In the genomic region with DNA sequence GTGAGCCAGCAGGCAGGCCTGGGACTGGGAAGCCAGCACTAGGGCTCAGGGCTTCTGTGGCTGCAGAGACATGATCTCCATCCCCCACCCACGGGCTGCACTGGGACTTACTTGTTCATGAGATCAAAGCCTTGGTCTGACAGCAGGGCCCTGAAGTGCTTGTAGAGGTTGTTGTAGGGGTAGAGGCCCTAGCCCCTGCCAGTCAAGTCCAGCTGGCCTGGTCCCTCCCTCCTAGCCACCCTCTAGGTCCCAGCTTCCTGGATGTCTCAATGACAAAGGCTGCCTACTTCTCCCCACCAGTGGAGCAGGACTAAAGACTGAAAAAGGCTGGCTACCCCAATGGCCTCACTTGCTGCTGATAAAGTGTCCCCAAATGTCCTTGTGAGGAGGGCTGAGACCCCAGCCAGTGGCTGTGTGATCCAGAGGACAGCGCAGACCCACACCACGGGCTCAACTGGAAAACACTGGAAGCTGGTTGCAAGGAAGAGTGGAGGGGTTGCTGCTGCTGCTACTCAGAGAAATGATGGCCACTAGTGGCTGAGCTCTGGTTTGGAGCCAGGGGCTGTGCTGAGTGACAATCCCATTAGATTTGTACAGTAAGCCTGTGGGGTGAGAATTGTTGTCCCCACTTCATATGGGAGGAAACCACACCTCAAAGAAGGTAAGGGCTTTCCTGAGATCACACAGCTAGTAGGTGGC, we compare ENCODE assay signal across 2 cellular contexts.
TF ChIP-seq lines count a peak whose summit lies in the region.

No MANE protein-coding gene starts in this region.

TF ChIP-seq in A549, 52 proteins besides CTCF, POLR2A, EP300 and RAD21 (continued from another document):
- no peak for TF ChIP-seq REST (IDR thresholded peaks at IDR 0.05)
- TF ChIP-seq TP53 (CRISPR knock-in tag; IDR thresholded peaks at IDR 0.05), result no peak
- TF ChIP-seq MYC (IDR thresholded peaks at IDR 0.05; ENCODE audit: borderline replicate concordance, low read length), result no peak
- no peak for TF ChIP-seq TFCP2L1 (CRISPR knock-in tag; IDR thresholded peaks at IDR 0.05)
- TF ChIP-seq ESRRA (IDR thresholded peaks at IDR 0.05; ENCODE audit: borderline replicate concordance, low read length), result no peak
- no peak for TF ChIP-seq CEBPB (IDR thresholded peaks at IDR 0.05)
- TF ChIP-seq ZFP36 (IDR thresholded peaks at IDR 0.05; ENCODE audit: borderline replicate concordance, partially characterized antibody), result no peak
- TF ChIP-seq HDAC2 (IDR thresholded peaks at IDR 0.05), result no peak
- no peak for TF ChIP-seq E2F6 (IDR thresholded peaks at IDR 0.05; ENCODE audit: borderline replicate concordance, low read depth)
- TF ChIP-seq GATA3 (IDR thresholded peaks at IDR 0.05; ENCODE audit: borderline replicate concordance), result no peak
- no peak for TF ChIP-seq RARB (CRISPR knock-in tag; IDR thresholded peaks at IDR 0.05)
- no peak for TF ChIP-seq FOSB (CRISPR knock-in tag; IDR thresholded peaks at IDR 0.05)
- TF ChIP-seq SREBF2 (IDR thresholded peaks at IDR 0.05), result no peak
- no peak for TF ChIP-seq SMC3 (IDR thresholded peaks at IDR 0.05)
- no peak for TF ChIP-seq NFE2L2 (conservative IDR thresholded peaks at IDR 0.05; ENCODE audit: low read length)
- TF ChIP-seq MAZ (IDR thresholded peaks at IDR 0.05; ENCODE audit: borderline replicate concordance, low read depth, low read length), result no peak

TF ChIP-seq in WTC11, 78 proteins besides CTCF, POLR2A, EP300 and RAD21 (continued from another document):
- TF ChIP-seq FOXP4 (CRISPR knock-in tag; IDR thresholded peaks at IDR 0.05) (no peak), MXD4 (CRISPR knock-in tag; IDR thresholded peaks at IDR 0.05; ENCODE audit: borderline replicate concordance) (no peak), ATF1 (CRISPR knock-in tag; IDR thresholded peaks at IDR 0.05) (no peak), ATF3 (CRISPR knock-in tag; conservative IDR thresholded peaks at IDR 0.05) (no peak), NR2C2 (CRISPR knock-in tag; IDR thresholded peaks at IDR 0.05) (no peak), OVOL2 (CRISPR knock-in tag; IDR thresholded peaks at IDR 0.05; ENCODE audit: borderline replicate concordance) (no peak), JUN (CRISPR knock-in tag; IDR thresholded peaks at IDR 0.05) (no peak), GABPB1 (CRISPR knock-in tag; IDR thresholded peaks at IDR 0.05) (no peak), MAX (CRISPR knock-in tag; IDR thresholded peaks at IDR 0.05) (no peak)
- TF ChIP-seq, protein P1, sequence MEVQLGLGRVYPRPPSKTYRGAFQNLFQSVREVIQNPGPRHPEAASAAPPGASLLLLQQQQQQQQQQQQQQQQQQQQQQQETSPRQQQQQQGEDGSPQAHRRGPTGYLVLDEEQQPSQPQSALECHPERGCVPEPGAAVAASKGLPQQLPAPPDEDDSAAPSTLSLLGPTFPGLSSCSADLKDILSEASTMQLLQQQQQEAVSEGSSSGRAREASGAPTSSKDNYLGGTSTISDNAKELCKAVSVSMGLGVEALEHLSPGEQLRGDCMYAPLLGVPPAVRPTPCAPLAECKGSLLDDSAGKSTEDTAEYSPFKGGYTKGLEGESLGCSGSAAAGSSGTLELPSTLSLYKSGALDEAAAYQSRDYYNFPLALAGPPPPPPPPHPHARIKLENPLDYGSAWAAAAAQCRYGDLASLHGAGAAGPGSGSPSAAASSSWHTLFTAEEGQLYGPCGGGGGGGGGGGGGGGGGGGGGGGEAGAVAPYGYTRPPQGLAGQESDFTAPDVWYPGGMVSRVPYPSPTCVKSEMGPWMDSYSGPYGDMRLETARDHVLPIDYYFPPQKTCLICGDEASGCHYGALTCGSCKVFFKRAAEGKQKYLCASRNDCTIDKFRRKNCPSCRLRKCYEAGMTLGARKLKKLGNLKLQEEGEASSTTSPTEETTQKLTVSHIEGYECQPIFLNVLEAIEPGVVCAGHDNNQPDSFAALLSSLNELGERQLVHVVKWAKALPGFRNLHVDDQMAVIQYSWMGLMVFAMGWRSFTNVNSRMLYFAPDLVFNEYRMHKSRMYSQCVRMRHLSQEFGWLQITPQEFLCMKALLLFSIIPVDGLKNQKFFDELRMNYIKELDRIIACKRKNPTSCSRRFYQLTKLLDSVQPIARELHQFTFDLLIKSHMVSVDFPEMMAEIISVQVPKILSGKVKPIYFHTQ (CRISPR knock-in tag; IDR thresholded peaks at IDR 0.05), result no peak
- TF ChIP-seq, protein P2, sequence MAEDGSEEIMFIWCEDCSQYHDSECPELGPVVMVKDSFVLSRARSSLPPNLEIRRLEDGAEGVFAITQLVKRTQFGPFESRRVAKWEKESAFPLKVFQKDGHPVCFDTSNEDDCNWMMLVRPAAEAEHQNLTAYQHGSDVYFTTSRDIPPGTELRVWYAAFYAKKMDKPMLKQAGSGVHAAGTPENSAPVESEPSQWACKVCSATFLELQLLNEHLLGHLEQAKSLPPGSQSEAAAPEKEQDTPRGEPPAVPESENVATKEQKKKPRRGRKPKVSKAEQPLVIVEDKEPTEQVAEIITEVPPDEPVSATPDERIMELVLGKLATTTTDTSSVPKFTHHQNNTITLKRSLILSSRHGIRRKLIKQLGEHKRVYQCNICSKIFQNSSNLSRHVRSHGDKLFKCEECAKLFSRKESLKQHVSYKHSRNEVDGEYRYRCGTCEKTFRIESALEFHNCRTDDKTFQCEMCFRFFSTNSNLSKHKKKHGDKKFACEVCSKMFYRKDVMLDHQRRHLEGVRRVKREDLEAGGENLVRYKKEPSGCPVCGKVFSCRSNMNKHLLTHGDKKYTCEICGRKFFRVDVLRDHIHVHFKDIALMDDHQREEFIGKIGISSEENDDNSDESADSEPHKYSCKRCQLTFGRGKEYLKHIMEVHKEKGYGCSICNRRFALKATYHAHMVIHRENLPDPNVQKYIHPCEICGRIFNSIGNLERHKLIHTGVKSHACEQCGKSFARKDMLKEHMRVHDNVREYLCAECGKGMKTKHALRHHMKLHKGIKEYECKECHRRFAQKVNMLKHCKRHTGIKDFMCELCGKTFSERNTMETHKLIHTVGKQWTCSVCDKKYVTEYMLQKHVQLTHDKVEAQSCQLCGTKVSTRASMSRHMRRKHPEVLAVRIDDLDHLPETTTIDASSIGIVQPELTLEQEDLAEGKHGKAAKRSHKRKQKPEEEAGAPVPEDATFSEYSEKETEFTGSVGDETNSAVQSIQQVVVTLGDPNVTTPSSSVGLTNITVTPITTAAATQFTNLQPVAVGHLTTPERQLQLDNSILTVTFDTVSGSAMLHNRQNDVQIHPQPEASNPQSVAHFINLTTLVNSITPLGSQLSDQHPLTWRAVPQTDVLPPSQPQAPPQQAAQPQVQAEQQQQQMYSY (CRISPR knock-in tag; IDR thresholded peaks at IDR 0.05), result no peak
